20 cellular contexts compared by ENCODE assay signal in genomic region chr9:104367507-104367906, GRCh38.
"Had no signal": no experiment of that assay in that cellular context is flagged by ENCODE, and none has a peak within 500 bp of the region (broad histone marks: within the 10 kb centered on the region; RNA-seq: fewer than 3 reads in every experiment).

No MANE protein-coding gene starts in this region.

- ATAC-seq: effector memory CD8-positive, alpha-beta T cell; foreskin keratinocyte; left cardiac atrium; left ventricle myocardium superior; natural killer cell treated with Interleukin-12 subunit alpha and Interleukin-12 subunit beta and Interleukin-15 and Interleukin-18, amount 100 ng/mL, for 72 hours had no signal

- FAIRE-seq: kidney, small intestine, urothelium cell line had no signal

- H3K27ac ChIP-seq: esophagus squamous epithelium, foreskin keratinocyte, neural progenitor cell, ovary, right atrium auricular region, thyroid gland had no signal

- H3K9me3 ChIP-seq: esophagus squamous epithelium, ovary, right atrium auricular region, thyroid gland had no signal

- H3K27me3 ChIP-seq: esophagus squamous epithelium, foreskin keratinocyte, neural progenitor cell, ovary, right atrium auricular region, thyroid gland had no signal

- DNase-seq: effector memory CD8-positive, alpha-beta T cell; esophagus squamous epithelium; foreskin keratinocyte; immature natural killer cell; kidney; left cardiac atrium; left ventricle myocardium superior; mesenchymal stem cell; midbrain; nucleus accumbens; ovary; small intestine; stimulated activated CD4-positive, alpha-beta T cell treated with anti-CD3 and anti-CD28 coated beads, Interleukin-12 subunit alpha, Interleukin-12 subunit beta, amount 100 ng/mL, for 4 hours; stimulated activated naive CD4-positive, alpha-beta T cell; thyroid gland had no signal

- H3K4me1 ChIP-seq: esophagus squamous epithelium, foreskin keratinocyte, neural progenitor cell, right atrium auricular region, thyroid gland had no signal

- H3K36me3 ChIP-seq: esophagus squamous epithelium, neural progenitor cell, ovary, right atrium auricular region, thyroid gland had no signal

- H3K4me3 ChIP-seq: esophagus squamous epithelium, lung, neural progenitor cell, ovary, right atrium auricular region, thyroid gland had no signal
